30 cellular contexts compared by ENCODE assay signal in the genomic region with DNA sequence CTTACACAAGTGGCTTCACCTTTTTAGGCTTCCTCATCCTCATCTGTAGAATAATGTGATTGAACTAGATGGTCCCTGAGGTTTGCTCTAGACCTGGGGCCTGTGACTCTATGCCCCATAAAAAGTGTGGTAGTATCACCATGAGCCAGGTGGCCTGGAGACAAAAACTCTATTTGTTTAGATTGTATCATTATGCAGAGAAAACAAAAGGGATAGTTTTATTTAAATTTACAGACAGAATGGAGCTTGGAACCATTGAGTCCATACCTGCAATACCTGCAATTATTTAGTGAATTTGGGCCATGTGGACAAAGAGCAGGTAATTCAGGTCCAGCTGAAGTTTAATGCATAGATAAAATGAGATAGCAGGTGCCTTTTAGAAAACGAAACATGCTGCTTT.
"Had no signal": no experiment of that assay in that cellular context is flagged by ENCODE, and none has a peak within 500 bp of the region (broad histone marks: within the 10 kb centered on the region; RNA-seq: fewer than 3 reads in every experiment).

No MANE protein-coding gene starts in this region.

- H3K27ac ChIP-seq: ascending aorta, cardiac muscle cell, WERI-Rb-1 had no signal

- ATAC-seq: activated CD4-positive, alpha-beta T cell treated with anti-CD3 and anti-CD28 coated beads for 36 hours; activated CD4-positive, CD25-positive, alpha-beta regulatory T cell treated with anti-CD3 and anti-CD28 coated beads, Interleukin-2, amount 50 U/mL, for 24 hours; activated CD8-positive, alpha-beta memory T cell treated with anti-CD3 and anti-CD28 coated beads, Interleukin-2, amount 10 ng/mL, durations not matched to agents 7 days and 5 days; activated CD8-positive, alpha-beta T cell treated with anti-CD3 and anti-CD28 coated beads, Interleukin-2, amount 10 ng/mL, durations not matched to agents 7 days and 5 days; activated naive CD8-positive, alpha-beta T cell treated with anti-CD3 and anti-CD28 coated beads, Interleukin-2, amount 50 U/mL, for 24 hours; WTC11 had no signal

- H3K36me3 ChIP-seq: ascending aorta, cardiac muscle cell, WERI-Rb-1 had no signal

- H3K9me3 ChIP-seq: ascending aorta had no signal

- DNase-seq: activated CD4-positive, alpha-beta memory T cell treated with anti-CD3 and anti-CD28 coated beads, Interleukin-2, amount 10 ng/mL, durations not matched to agents 7 days and 5 days; activated CD4-positive, alpha-beta T cell treated with anti-CD3 and anti-CD28 coated beads for 1 hour; activated CD4-positive, alpha-beta T cell treated with anti-CD3 and anti-CD28 coated beads for 36 hours; activated CD4-positive, alpha-beta T cell treated with anti-CD3 and anti-CD28 coated beads for 48 hours; activated CD4-positive, alpha-beta T cell treated with anti-CD3 and anti-CD28 coated beads, Interleukin-2, amount 10 ng/mL, durations not matched to agents 7 days and 5 days; activated CD4-positive, alpha-beta T cell treated with anti-CD3 and anti-CD28 coated beads, Interleukin-2, amount 50 U/mL, for 48 hours; activated CD4-positive, CD25-positive, alpha-beta regulatory T cell; activated CD8-positive, alpha-beta memory T cell treated with anti-CD3 and anti-CD28 coated beads for 24 hours; activated CD8-positive, alpha-beta memory T cell treated with anti-CD3 and anti-CD28 coated beads, Interleukin-2, amount 10 ng/mL, durations not matched to agents 7 days and 5 days; activated CD8-positive, alpha-beta memory T cell treated with anti-CD3 and anti-CD28 coated beads, Interleukin-2, amount 50 U/mL, for 48 hours; activated CD8-positive, alpha-beta T cell treated with anti-CD3 and anti-CD28 coated beads, Interleukin-2, amount 10 ng/mL, durations not matched to agents 7 days and 5 days; activated effector memory CD4-positive, alpha-beta T cell treated with Interleukin-2 at 50 U/mL for 16 hours; activated gamma-delta T cell; activated naive CD4-positive, alpha-beta T cell treated with anti-CD3 and anti-CD28 coated beads, Interleukin-2, amount 10 ng/mL, durations not matched to agents 7 days and 5 days; activated naive CD4-positive, alpha-beta T cell treated with Interleukin-2 at 50 U/mL for 16 hours; activated naive CD8-positive, alpha-beta T cell treated with anti-CD3 and anti-CD28 coated beads, Interleukin-2, amount 10 ng/mL, durations not matched to agents 7 days and 5 days; activated naive CD8-positive, alpha-beta T cell treated with anti-CD3 and anti-CD28 coated beads, Interleukin-2, amount 50 U/mL, for 24 hours; activated T-cell treated with anti-CD3 and anti-CD28 coated beads, Interleukin-2, amount 50 U/mL, for 24 hours; activated T-cell treated with anti-CD3 and anti-CD28 coated beads, Interleukin-2, amount 50 U/mL, for 48 hours; amygdala; anterior cingulate cortex; caudate nucleus; cerebellar nuclear complex; T-helper 2 cell; T-helper 9 cell; WERI-Rb-1 had no signal
